In the genomic region with DNA sequence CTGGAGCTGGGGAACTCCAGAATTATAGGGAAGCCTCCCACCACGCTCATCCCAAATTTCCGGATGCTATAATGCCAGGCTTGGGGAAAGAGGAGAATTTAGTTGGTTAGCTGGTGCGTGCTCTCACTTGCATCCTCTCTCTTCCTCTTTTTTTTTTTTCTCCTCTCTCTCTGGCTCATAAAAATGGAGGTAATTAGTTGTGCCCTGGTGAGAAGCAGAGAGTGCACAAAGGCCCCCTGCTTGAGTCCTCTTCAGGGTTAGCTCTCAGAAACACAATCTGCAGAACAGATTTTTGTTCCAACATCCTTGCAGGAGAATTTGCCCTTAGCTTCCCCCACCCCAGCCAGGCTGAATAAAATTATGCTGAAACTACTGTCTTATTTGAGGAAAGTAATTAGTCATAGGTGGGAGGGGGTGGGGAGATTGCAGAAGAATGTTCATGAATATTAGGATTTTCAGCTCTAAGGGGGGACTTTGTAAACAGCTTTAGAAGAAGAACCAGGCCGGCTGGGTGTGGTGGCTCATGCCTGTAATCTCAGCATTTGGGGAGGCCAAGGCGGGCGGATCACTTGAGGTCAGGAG, we compare ENCODE assay signal across 12 cellular contexts. TPM values are rescaled to one million over a fixed set of nuclear protein-coding genes. Genes with fewer than 3 reads are reported as not detected.
DNase-seq lines count a peak whose midpoint lies in the region; ATAC-seq and TF ChIP-seq lines count a peak whose summit lies in the region.
"Had no signal": no experiment of that assay in that cellular context is flagged by ENCODE, and none has a peak within 500 bp of the region (broad histone marks: within the 10 kb centered on the region; RNA-seq: fewer than 3 reads in every experiment).

No MANE protein-coding gene starts in this region.

- H3K4me1 ChIP-seq in ACC112 (ENCODE audit: control insufficient read depth, insufficient read depth, low read length, unreplicated experiment) (peaks cover 34% of the 10 kb centered on the region), RWPE2 (ENCODE audit: insufficient read depth, poor library complexity, severe bottlenecking) (peaks cover 26% of the 10 kb centered on the region), tibial nerve (peaks cover 0 to 15% (median 4%) of the 10 kb centered on the region in 4 donors)

- TF ChIP-seq EP300 in tibial nerve (IDR thresholded peaks at IDR 0.05) = no peak

- H2AFZ ChIP-seq in ACC112 (ENCODE audit: low read length, unreplicated experiment) = no peak overlapping the region

- no peak for ATAC-seq in RWPE2 (ENCODE audit: low read depth)

- WGBS in tibial nerve, 2 donors = 62 to 69% methylated on average over 6 of the region's 6 CpGs

- CTCF ChIA-PET in HEK293T (lab: Yijun Ruan, JAX) = interaction anchor here (0.6 to 1.2 kb wide), 2 partner anchors 29 to 335 kb away, joined by 3 to 4 read pairs; no protein-coding TSS in a partner anchor

- H3K27me3 ChIP-seq in ACC112 (ENCODE audit: insufficient read depth, low read length) = no peaks in the 10 kb centered on the region
- H3K27me3 ChIP-seq in RWPE2 (ENCODE audit: insufficient read depth, poor library complexity, severe bottlenecking) = no peaks in the 10 kb centered on the region
- no peaks in the 10 kb centered on the region for H3K27me3 ChIP-seq in tibial nerve
- H3K27me3 ChIP-seq: Peyer's patch had no signal

- peaks cover 1% of the 10 kb centered on the region for H3K79me2 ChIP-seq in ACC112 (ENCODE audit: control insufficient read depth, insufficient read depth, low read length, unreplicated experiment)

- H3K36me3 ChIP-seq in ACC112 (ENCODE audit: insufficient read depth, low read length) (peaks cover 27% of the 10 kb centered on the region), RWPE2 (ENCODE audit: low read depth) (peaks cover 82% of the 10 kb centered on the region), tibial nerve (peaks cover 0 to 3% (median 0%) of the 10 kb centered on the region in 3 donors)
- H3K36me3 ChIP-seq: Peyer's patch had no signal

- TF ChIP-seq CTCF in RWPE2 (IDR thresholded peaks at IDR 0.05; ENCODE audit: poor library complexity, severe bottlenecking) (no peak), foreskin fibroblast (IDR thresholded peaks at IDR 0.05; ENCODE audit: low read depth, low read length) (no peak), tibial nerve (IDR thresholded peaks at IDR 0.05) (no peak)

- DNase-seq in HEK293T (ENCODE audit: extremely low spot score) (no peak), RWPE2 (ENCODE audit: low spot score) (no peak), foreskin fibroblast (peak; percentile 41 to 74), NAMALWA (ENCODE audit: low spot score) (no peak), amniotic stem cell (lab: John Stamatoyannopoulos, UW) (no peak), tibial nerve (ENCODE audit: low spot score in 2 of 2) (no peak)
- no peak for DNase-seq in activated effector memory CD4-positive, alpha-beta T cell treated with Interleukin-2 at 50 U/mL for 16 hours
- DNase-seq: activated gamma-delta T cell treated with Interleukin-2 at 50 U/mL for 16 hours; effector CD8-positive, alpha-beta T cell; Peyer's patch; stimulated activated CD4-positive, alpha-beta T cell treated with anti-CD3 and anti-CD28 coated beads, Interleukin-12 subunit alpha, Interleukin-12 subunit beta, amount 100 ng/mL, for 4 hours had no signal

- peak overlapping the region; percentile 22 for H3K27ac ChIP-seq in ACC112 (ENCODE audit: low read depth, low read length)
- peak overlapping the region; percentile 90 for H3K27ac ChIP-seq in RWPE2 (ENCODE audit: poor library complexity, severe bottlenecking)
- H3K27ac ChIP-seq in tibial nerve = no peak overlapping the region
- H3K27ac ChIP-seq: Peyer's patch had no signal

- POLR2A ChIA-PET in HEK293T (lab: Yijun Ruan, JAX) = no interaction called here

- H3K9me3 ChIP-seq in RWPE2 (ENCODE audit: severe bottlenecking) (no peaks in the 10 kb centered on the region), tibial nerve (no peaks in the 10 kb centered on the region)
- H3K9me3 ChIP-seq: Peyer's patch had no signal

- TF ChIP-seq POLR2A in tibial nerve (IDR thresholded peaks at IDR 0.05) = no peak

- H3K4me3 ChIP-seq in ACC112 (ENCODE audit: low read depth, low read length) (peak overlapping the region; percentile 27; the same call in 1 of the 2 replicates), RWPE2 (ENCODE audit: severe bottlenecking) (no peak overlapping the region), foreskin fibroblast (ENCODE audit: low read depth in 1 of 2, low read length in 2 of 2) (no peak overlapping the region), tibial nerve (no peak overlapping the region)
- H3K4me3 ChIP-seq: Peyer's patch had no signal

TF ChIP-seq in HEK293T, 16 proteins besides CTCF, POLR2A, EP300 and RAD21:
- TF ChIP-seq ZNF384 (IDR thresholded peaks at IDR 0.05) = peak; percentile 54; the same call in 1 of the 2 replicates
- no peak for TF ChIP-seq FOXA1 (IDR thresholded peaks at IDR 0.05)
- no peak for TF ChIP-seq SUZ12 (IDR thresholded peaks at IDR 0.05)
- no peak for TF ChIP-seq LEF1 (IDR thresholded peaks at IDR 0.05; ENCODE audit: borderline replicate concordance)
- no peak for TF ChIP-seq SP1 (IDR thresholded peaks at IDR 0.05)

RNA-seq across cellular contexts. Expression of a gene that starts 7.6 kb away (rescaled TPM):
- 10 to 100 TPM in 2 of 4 donors, 1 to 10 TPM in 2; 3.3 to 13.9 (median 8.1) TPM for total RNA-seq in tibial nerve

RNA-seq across cellular contexts. Expression of a gene that starts 19.8 kb away (rescaled TPM):
- 10 to 100 TPM; 14.5 to 35.4 (median 22.7) TPM for total RNA-seq in tibial nerve

RNA-seq across cellular contexts. Expression of a gene that starts 30.9 kb away (rescaled TPM):
- 1 to 10 TPM in 1 of 4 donors, not detected in 3; 1.0 TPM for total RNA-seq in tibial nerve

RNA-seq across cellular contexts. Expression of a gene that starts 45.6 kb away (rescaled TPM):
- total RNA-seq in tibial nerve = not detected

RNA-seq across cellular contexts. Expression of a gene that starts 49.2 kb away (rescaled TPM):
- total RNA-seq in tibial nerve = 10 to 100 TPM; 18.6 to 32.4 (median 29.5) TPM

Comparison
In these comparisons a context has a peak if more than half of its experiments do, and no peak if none do; other contexts are left out.
1. H3K27ac ChIP-seq: peak in ACC112 (single experiment) and RWPE2 (single experiment); none in tibial nerve (0 of 4).
2. DNase-seq: peak in foreskin fibroblast (2 of 2); none in HEK293T (single experiment), RWPE2 (single experiment), activated effector memory CD4-positive, alpha-beta T cell treated with Interleukin-2 at 50 U/mL for 16 hours (single experiment), NAMALWA (single experiment), amniotic stem cell (single experiment) and tibial nerve (0 of 2).